Comparison of ENCODE assay signal across 8 cellular contexts in the genomic region with DNA sequence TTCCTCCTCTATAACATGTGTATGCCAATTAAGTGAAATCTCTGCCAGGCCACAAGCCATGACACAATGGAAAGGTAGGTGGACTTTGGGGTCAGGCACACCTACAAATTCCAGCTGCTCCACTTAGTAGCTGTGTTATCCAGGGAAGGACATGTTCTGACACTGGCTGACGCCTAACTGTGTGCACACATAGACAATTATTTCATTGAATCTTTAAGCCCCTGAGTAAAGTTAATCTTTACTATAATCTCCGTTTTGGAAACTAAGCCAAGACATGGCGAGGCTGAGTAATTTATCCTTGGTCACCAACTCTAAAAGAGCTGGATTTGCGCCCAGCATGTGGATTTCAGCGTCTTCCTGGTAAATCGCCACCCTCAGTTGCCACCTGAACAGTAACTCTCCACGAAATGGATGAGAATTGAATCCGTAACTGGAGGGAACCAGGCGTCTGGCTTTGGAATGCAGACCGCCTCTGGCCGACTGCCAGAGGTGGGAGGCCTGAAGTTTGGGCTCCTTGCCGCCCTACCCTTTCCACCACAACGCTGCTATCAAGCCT. TPM values are rescaled to one million over a fixed set of nuclear protein-coding genes. Genes with fewer than 3 reads are reported as not detected.
DNase-seq lines count a peak whose midpoint lies in the region; ATAC-seq and TF ChIP-seq lines count a peak whose summit lies in the region.

No MANE protein-coding gene starts in this region.

- no peak overlapping the region for H3K4me3 ChIP-seq in brain microvascular endothelial cell (ENCODE audit: low read depth, low read length)

- DNase-seq in AG08396 (ENCODE audit: low spot score) (peak; percentile 16), HEK293T (ENCODE audit: extremely low spot score) (peak; percentile 19), kidney glomerular epithelial cell (lab: John Stamatoyannopoulos, UW) (peak; percentile 32), superior temporal gyrus (ENCODE audit: extremely low spot score) (peak; percentile 20), COR-L47 (lab: John Stamatoyannopoulos, UW) (no peak), brain microvascular endothelial cell (no peak)
- DNase-seq in activated naive CD4-positive, alpha-beta T cell treated with anti-CD3 and anti-CD28 coated beads, Interleukin-2, amount 50 U/mL, for 72 hours (ENCODE audit: low spot score in 2 of 2) = peak in 1 of 2 donors; percentile 11

- H3K27me3 ChIP-seq in brain microvascular endothelial cell (replicated peaks) = no peaks in the 10 kb centered on the region

- ATAC-seq in activated naive CD4-positive, alpha-beta T cell treated with anti-CD3 and anti-CD28 coated beads, Interleukin-2, amount 50 U/mL, for 72 hours = no peak
- no peak for ATAC-seq in HG02870 (IDR thresholded peaks at IDR 0.05; ENCODE audit: unreplicated experiment)

- in situ Hi-C loops in brain microvascular endothelial cell (cut with HindIII; ENCODE audit: low pct_ligation_motif_present, low sequenced_read_pairs) = loop anchor here (25.0 kb wide), 1 partner anchor 277 kb away; no protein-coding TSS in a partner anchor

- POLR2A ChIA-PET in HEK293T (lab: Yijun Ruan, JAX) = no interaction called here

- H3K36me3 Mint-ChIP-seq in activated naive CD4-positive, alpha-beta T cell treated with anti-CD3 and anti-CD28 coated beads, Interleukin-2, amount 50 U/mL, for 72 hours = peaks cover 24 to 30% of the 10 kb centered on the region in 2 donors

- TF ChIP-seq CTCF in brain microvascular endothelial cell (IDR thresholded peaks at IDR 0.05; ENCODE audit: low read depth, low read length, missing control alignments) = no peak

- CTCF ChIA-PET in HEK293T (lab: Yijun Ruan, JAX) = interaction anchor here (0.8 to 1.6 kb wide), 2 partner anchors 13 to 269 kb away, joined by 3 read pairs; no protein-coding TSS in a partner anchor

- peaks cover 16% of the 10 kb centered on the region for H3K36me3 ChIP-seq in brain microvascular endothelial cell (replicated peaks)

- peak overlapping the region; percentile 93 to 100 for H3K27ac Mint-ChIP-seq in activated naive CD4-positive, alpha-beta T cell treated with anti-CD3 and anti-CD28 coated beads, Interleukin-2, amount 50 U/mL, for 72 hours

- no peak overlapping the region for H3K27ac ChIP-seq in brain microvascular endothelial cell

- no peaks in the 10 kb centered on the region for H3K9me3 Mint-ChIP-seq in activated naive CD4-positive, alpha-beta T cell treated with anti-CD3 and anti-CD28 coated beads, Interleukin-2, amount 50 U/mL, for 72 hours

TF ChIP-seq in HEK293T, 16 proteins besides CTCF, POLR2A, EP300 and RAD21:
- TF ChIP-seq HDGF (IDR thresholded peaks at IDR 0.05; ENCODE audit: borderline replicate concordance) = no peak
- no peak for TF ChIP-seq ARNT (IDR thresholded peaks at IDR 0.05)
- TF ChIP-seq ZNF384 (IDR thresholded peaks at IDR 0.05) = no peak
- TF ChIP-seq NFRKB (IDR thresholded peaks at IDR 0.05) = no peak
- TF ChIP-seq FOXM1 (IDR thresholded peaks at IDR 0.05; ENCODE audit: borderline replicate concordance) = no peak
- TF ChIP-seq FOXA1 (IDR thresholded peaks at IDR 0.05) = no peak
- no peak for TF ChIP-seq FOXK2 (IDR thresholded peaks at IDR 0.05)
- TF ChIP-seq, protein P1, sequence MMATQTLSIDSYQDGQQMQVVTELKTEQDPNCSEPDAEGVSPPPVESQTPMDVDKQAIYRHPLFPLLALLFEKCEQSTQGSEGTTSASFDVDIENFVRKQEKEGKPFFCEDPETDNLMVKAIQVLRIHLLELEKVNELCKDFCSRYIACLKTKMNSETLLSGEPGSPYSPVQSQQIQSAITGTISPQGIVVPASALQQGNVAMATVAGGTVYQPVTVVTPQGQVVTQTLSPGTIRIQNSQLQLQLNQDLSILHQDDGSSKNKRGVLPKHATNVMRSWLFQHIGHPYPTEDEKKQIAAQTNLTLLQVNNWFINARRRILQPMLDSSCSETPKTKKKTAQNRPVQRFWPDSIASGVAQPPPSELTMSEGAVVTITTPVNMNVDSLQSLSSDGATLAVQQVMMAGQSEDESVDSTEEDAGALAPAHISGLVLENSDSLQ (IDR thresholded peaks at IDR 0.05) = no peak
- no peak for TF ChIP-seq SUZ12 (IDR thresholded peaks at IDR 0.05)
- no peak for TF ChIP-seq ELF4 (IDR thresholded peaks at IDR 0.05)

RNA-seq across cellular contexts. Expression of a gene that starts 0.9 kb away (rescaled TPM):
- 100 to 1,000 TPM; 211 to 285 TPM for total RNA-seq in activated naive CD4-positive, alpha-beta T cell treated with anti-CD3 and anti-CD28 coated beads, Interleukin-2, amount 50 U/mL, for 72 hours

Comparison
In these comparisons a context has a peak if more than half of its experiments do, and no peak if none do; other contexts are left out.
1. DNase-seq: peak in AG08396 (single experiment), HEK293T (single experiment), kidney glomerular epithelial cell (single experiment) and superior temporal gyrus (single experiment); none in COR-L47 (single experiment) and brain microvascular endothelial cell (single experiment).